1 cellular context compared by ENCODE assay signal in genomic region chr3:138877246-138877645, GRCh38.
TF ChIP-seq lines count a peak whose summit lies in the region.

No MANE protein-coding gene starts in this region.

TF ChIP-seq in GM12878, 131 proteins besides CTCF, POLR2A, EP300 and RAD21:
- TF ChIP-seq ZBTB4 (CRISPR knock-in tag; IDR thresholded peaks at IDR 0.05), result no peak
- no peak for TF ChIP-seq HDGF (IDR thresholded peaks at IDR 0.05)
